Comparison of ENCODE assay signal across 28 cellular contexts in genomic region chr5:14579246-14579645, GRCh38. TPM values are rescaled to one million over a fixed set of nuclear protein-coding genes. Genes with fewer than 3 reads are reported as not detected.
"Had no signal": no experiment of that assay in that cellular context is flagged by ENCODE, and none has a peak within 500 bp of the region (broad histone marks: within the 10 kb centered on the region; RNA-seq: fewer than 3 reads in every experiment).

No MANE protein-coding gene starts in this region.

- DNase-seq: Kasumi-1, MM.1S, NCI-H1092, NCI-H1105, NCI-H1436, NCI-H146, NCI-H1694, NCI-H187, NCI-H1930, NCI-H2029 treated with DMSO at 0.1 percent for 48 hours, NCI-H2081 treated with DMSO at 0.1 percent for 48 hours, NCI-H2107, NCI-H2171, NCI-H226, NCI-H446 treated with DMSO at 0.1 percent for 48 hours, NCI-H510A, NCI-H524, NCI-H526, NCI-H82, Peyer's patch, Right ventricle myocardium superior, RPMI8226, SHP77 treated with DMSO at 0.1 percent for 48 hours, SK-N-SH, SW 1271, T-helper 1 cell had no signal

- H3K36me3 ChIP-seq: Peyer's patch, SJSA1 had no signal

- H3K27ac ChIP-seq: SJSA1 had no signal

- H3K27me3 ChIP-seq: Peyer's patch had no signal

- H3K4me3 ChIP-seq: Peyer's patch, SJSA1 had no signal

- H3K9ac ChIP-seq: SK-N-SH had no signal

- H3K9me3 ChIP-seq: Peyer's patch, SJSA1, SK-N-SH had no signal

- H3K4me2 ChIP-seq: SK-N-SH had no signal

RNA-seq across cellular contexts. Expression of gene OTULINL, which starts 2.3 kb away (rescaled TPM):
- total RNA-seq: MCF 10A had no signal
